Comparison of ENCODE assay signal across 9 cellular contexts in genomic region chr4:87465739-87466366, GRCh38. TPM values are rescaled to one million over a fixed set of nuclear protein-coding genes. Genes with fewer than 3 reads are reported as not detected.
DNase-seq lines count a peak whose midpoint lies in the region; ATAC-seq, FAIRE-seq and TF ChIP-seq lines count a peak whose summit lies in the region.
"Had no signal": no experiment of that assay in that cellular context is flagged by ENCODE, and none has a peak within 500 bp of the region (broad histone marks: within the 10 kb centered on the region; RNA-seq: fewer than 3 reads in every experiment).

No MANE protein-coding gene starts in this region.

- ATAC-seq in GM21360 (IDR thresholded peaks at IDR 0.05; ENCODE audit: unreplicated experiment) (peak; percentile 55), lung (ENCODE audit: insufficient read depth, low FRiP score) (no peak), HG03108 (IDR thresholded peaks at IDR 0.05; ENCODE audit: unreplicated experiment) (no peak), GM21737 (IDR thresholded peaks at IDR 0.05; ENCODE audit: unreplicated experiment) (no peak)

- DNase-seq in DMS53 treated with DMSO at 0.1 percent for 48 hours (lab: John Stamatoyannopoulos, UW; ENCODE audit: unreplicated experiment) = peak; percentile 9
- DNase-seq in NCI-H82 treated with DMSO at 0.1 percent for 48 hours (lab: John Stamatoyannopoulos, UW; ENCODE audit: unreplicated experiment) = peak; percentile 2
- no peak for DNase-seq in lung (ENCODE audit: low spot score)
- DNase-seq in NCI-H1048 (lab: John Stamatoyannopoulos, UW) = no peak
- DNase-seq: activated B cell treated with CpG ODN at 0.5 μM for 24 hours had no signal

- TF ChIP-seq CTCF in lung (IDR thresholded peaks at IDR 0.05; ENCODE audit: control extremely low read depth, extremely low read depth) = peak; percentile 36

- no peak overlapping the region for H3K27ac ChIP-seq in lung (ENCODE audit: low read depth in 1 of 2, low read length in 1 of 2)

- 49 to 65% methylated on average over 7 of the region's 7 CpGs for WGBS in lung, 2 donors

- H3K27me3 ChIP-seq in lung (ENCODE audit: control insufficient read depth, insufficient read depth) = no peaks in the 10 kb centered on the region

- no peaks in the 10 kb centered on the region for H3K9me3 ChIP-seq in lung (ENCODE audit: control insufficient read depth in 2 of 2, insufficient read depth in 1 of 2, low read length in 1 of 2)

- peak; percentile 88 for FAIRE-seq in colon (lab: Jason Lieb, UNC)

- H3K4me3 ChIP-seq in lung = no peak overlapping the region

- H3K36me3 ChIP-seq in lung (ENCODE audit: control insufficient read depth in 2 of 2, insufficient read depth in 2 of 2, low read length in 2 of 2) = peaks cover 0 to 2% of the 10 kb centered on the region in 2 donors

- no peaks in the 10 kb centered on the region for H3K4me1 ChIP-seq in lung (ENCODE audit: control insufficient read depth in 2 of 2, insufficient read depth in 2 of 2, low read length in 2 of 2)

RNA-seq across cellular contexts. Expression of gene NUDT9, which starts 43.5 kb away (rescaled TPM):
- total RNA-seq in lung = 10 to 100 TPM; 20.1 to 27.4 TPM
- 10 to 100 TPM; 37.9 to 72.8 TPM for polyA plus RNA-seq in lung

Comparison
In these comparisons a context has a peak if more than half of its experiments do, and no peak if none do; other contexts are left out.
1. DNase-seq: peak in DMS53 treated with DMSO at 0.1 percent for 48 hours (single experiment) and NCI-H82 treated with DMSO at 0.1 percent for 48 hours (single experiment); none in lung (single experiment) and NCI-H1048 (single experiment).